25 cellular contexts compared by ENCODE assay signal in the genomic region with DNA sequence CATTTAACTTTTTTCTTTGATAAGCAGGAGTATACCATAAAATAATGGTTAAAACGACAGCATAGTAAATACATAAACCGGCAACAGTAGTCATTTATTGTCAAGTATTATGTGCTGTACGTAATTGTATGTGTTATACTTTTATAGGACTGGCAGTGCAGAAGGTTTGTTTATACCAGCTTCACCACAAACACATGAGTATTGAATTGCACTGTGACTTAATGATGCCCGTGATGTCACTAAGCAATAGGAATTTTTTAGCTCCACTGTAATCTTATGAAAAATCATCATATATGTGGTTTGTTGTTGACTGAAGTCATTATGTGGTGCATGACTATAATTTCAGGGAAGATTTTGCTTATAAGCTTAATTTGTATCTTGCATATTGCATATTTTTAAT.
"Had no signal": no experiment of that assay in that cellular context is flagged by ENCODE, and none has a peak within 500 bp of the region (broad histone marks: within the 10 kb centered on the region; RNA-seq: fewer than 3 reads in every experiment).

No MANE protein-coding gene starts in this region.

- H3K9ac ChIP-seq: neural progenitor cell, parathyroid adenoma had no signal

- ATAC-seq: naive thymus-derived CD8-positive, alpha-beta T cell; psoas muscle; right cardiac atrium; right lobe of liver; stimulated activated effector memory CD8-positive, alpha-beta T cell treated with anti-CD3 and anti-CD28 coated beads, Interleukin-12 subunit alpha, Interleukin-12 subunit beta, amount 100 ng/mL, for 72 hours; stimulated activated naive B cell treated with anti-CD40 and anti-IgM and Interleukin-4, amounts not matched to agents 10 μg/mL and 1 μg/mL and 100 μg/mL, for 72 hours had no signal

- H3K27ac ChIP-seq: neural progenitor cell, ovary, parathyroid adenoma, psoas muscle, right lobe of liver, sigmoid colon, stomach, thoracic aorta, thyroid gland, tibial nerve, upper lobe of left lung, vagina had no signal

- H3K4me3 ChIP-seq: neural progenitor cell, ovary, psoas muscle, right lobe of liver, sigmoid colon, stomach, thoracic aorta, thyroid gland, tibial nerve, upper lobe of left lung, vagina had no signal

- H3K4me1 ChIP-seq: neural progenitor cell, parathyroid adenoma, psoas muscle, right lobe of liver, sigmoid colon, stomach, thyroid gland, tibial nerve, upper lobe of left lung, vagina had no signal

- H3K27me3 ChIP-seq: neural progenitor cell, ovary, right lobe of liver, sigmoid colon, stomach, thyroid gland, tibial nerve, upper lobe of left lung, vagina had no signal

- H3K4me2 ChIP-seq: neural progenitor cell had no signal

- DNase-seq: naive thymus-derived CD8-positive, alpha-beta T cell; occipital lobe; ovary; posterior cingulate gyrus; psoas muscle; right cardiac atrium; right lobe of liver; sigmoid colon; small intestine; stimulated activated CD4-positive, alpha-beta T cell treated with anti-CD3 and anti-CD28 coated beads, Interleukin-15, amount 100 ng/mL, for 24 hours; stimulated activated CD4-positive, alpha-beta T cell treated with anti-CD3 and anti-CD28 coated beads, Interleukin-2, amount 100 ng/mL, for 24 hours; stimulated activated CD4-positive, alpha-beta T cell treated with anti-CD3 and anti-CD28 coated beads, Interleukin-2, amount 100 ng/mL, for 48 hours; stimulated activated CD4-positive, alpha-beta T cell treated with anti-CD3 and anti-CD28 coated beads, Interleukin-4, amount 100 ng/mL, for 24 hours; stimulated activated naive B cell treated with anti-CD40 and anti-IgM and Interleukin-4, amounts not matched to agents 10 μg/mL and 1 μg/mL and 100 μg/mL, for 72 hours; stimulated activated naive CD4-positive, alpha-beta T cell treated with Interleukin-2 at 50 U/mL for 16 hours; stomach; thyroid gland; trophoblast cell; upper lobe of left lung had no signal

- H2AFZ ChIP-seq: neural progenitor cell, parathyroid adenoma had no signal

- H3K36me3 ChIP-seq: neural progenitor cell, ovary, right lobe of liver, sigmoid colon, stomach, thoracic aorta, thyroid gland, tibial nerve, upper lobe of left lung, vagina had no signal

- H3K9me3 ChIP-seq: ovary, psoas muscle, right lobe of liver, sigmoid colon, thoracic aorta, thyroid gland, tibial nerve, upper lobe of left lung, vagina had no signal
